In genomic region chr3:186870421-186871201, GRCh38 we compare ENCODE assay signal across 15 cellular contexts. TPM values are rescaled to one million over a fixed set of nuclear protein-coding genes. Genes with fewer than 3 reads are reported as not detected.
DNase-seq lines count a peak whose midpoint lies in the region; ATAC-seq, FAIRE-seq and TF ChIP-seq lines count a peak whose summit lies in the region.
"Had no signal": no experiment of that assay in that cellular context is flagged by ENCODE, and none has a peak within 500 bp of the region (broad histone marks: within the 10 kb centered on the region; RNA-seq: fewer than 3 reads in every experiment).

No MANE protein-coding gene starts in this region.

- H3K27me3 Mint-ChIP-seq in activated CD8-positive, alpha-beta memory T cell treated with anti-CD3 and anti-CD28 coated beads, Interleukin-2, amount 10 ng/mL, durations not matched to agents 7 days and 5 days: no peaks in the 10 kb centered on the region
- no peaks in the 10 kb centered on the region for H3K27me3 Mint-ChIP-seq in activated naive CD8-positive, alpha-beta T cell treated with anti-CD3 and anti-CD28 coated beads, Interleukin-2, amount 50 U/mL, for 24 hours
- no peaks in the 10 kb centered on the region for H3K27me3 Mint-ChIP-seq in naive thymus-derived CD4-positive, alpha-beta T cell

- intact Hi-C loops in naive thymus-derived CD4-positive, alpha-beta T cell (cut with micrococcal nuclease): no loop called here

- peak overlapping the region; percentile 14 for H3K27ac ChIP-seq in naive thymus-derived CD4-positive, alpha-beta T cell (ENCODE audit: low read depth, low read length)

- no peaks in the 10 kb centered on the region for H3K27me3 ChIP-seq in naive thymus-derived CD4-positive, alpha-beta T cell (ENCODE audit: control insufficient read depth in 2 of 2, insufficient read depth in 2 of 2, low read length in 2 of 2)

- peaks cover 0 to 18% of the 10 kb centered on the region in 2 donors for H3K4me1 ChIP-seq in naive thymus-derived CD4-positive, alpha-beta T cell (ENCODE audit: control insufficient read depth in 2 of 2, insufficient read depth in 2 of 2, low read length in 2 of 2)

- no peak overlapping the region for H3K4me3 ChIP-seq in naive thymus-derived CD4-positive, alpha-beta T cell (ENCODE audit: low read length)

- no peak for DNase-seq in activated CD8-positive, alpha-beta memory T cell treated with anti-CD3 and anti-CD28 coated beads, Interleukin-2, amount 10 ng/mL, durations not matched to agents 7 days and 5 days
- no peak for DNase-seq in activated CD8-positive, alpha-beta memory T cell treated with anti-CD3 and anti-CD28 coated beads for 24 hours
- no peak for DNase-seq in H54 (ENCODE audit: insufficient read length, low spot score)
- DNase-seq in activated naive CD8-positive, alpha-beta T cell treated with anti-CD3 and anti-CD28 coated beads, Interleukin-2, amount 50 U/mL, for 24 hours: no peak
- no peak for DNase-seq in naive thymus-derived CD4-positive, alpha-beta T cell
- DNase-seq: left colon, NCI-H2081, NCI-H510A treated with DMSO at 0.1 percent for 48 hours had no signal

- POLR2A ChIA-PET in naive thymus-derived CD4-positive, alpha-beta T cell (lab: Charles Lee): interaction anchor here (1.0 to 1.6 kb wide), 3 partner anchors 10 to 38 kb away, joined by 4 to 8 read pairs (median 4); no protein-coding TSS in a partner anchor

- no peak for ATAC-seq in activated CD8-positive, alpha-beta memory T cell treated with anti-CD3 and anti-CD28 coated beads, Interleukin-2, amount 10 ng/mL, durations not matched to agents 7 days and 5 days
- ATAC-seq in activated naive CD8-positive, alpha-beta T cell treated with anti-CD3 and anti-CD28 coated beads, Interleukin-2, amount 50 U/mL, for 24 hours: no peak
- ATAC-seq in naive thymus-derived CD4-positive, alpha-beta T cell: no peak
- ATAC-seq in activated CD4-positive, CD25-positive, alpha-beta regulatory T cell treated with anti-CD3 and anti-CD28 coated beads, Interleukin-2, amount 50 U/mL, for 24 hours: no peak
- ATAC-seq in HG02678 (IDR thresholded peaks at IDR 0.05; ENCODE audit: unreplicated experiment) (no peak), HG03439 (IDR thresholded peaks at IDR 0.05; ENCODE audit: unreplicated experiment) (no peak)
- ATAC-seq: left colon had no signal

- CTCF ChIA-PET in activated CD8-positive, alpha-beta memory T cell treated with anti-CD3 and anti-CD28 coated beads, Interleukin-2, amount 10 ng/mL, durations not matched to agents 7 days and 5 days (lab: Charles Lee): interaction anchor here (1.4 to 1.7 kb wide), 2 partner anchors 11 to 21 kb away, joined by 4 to 7 read pairs; no protein-coding TSS in a partner anchor
- CTCF ChIA-PET in naive thymus-derived CD4-positive, alpha-beta T cell (lab: Charles Lee): interaction anchor here (1.3 kb wide), 1 partner anchor 22 kb away, joined by 3 read pairs; no protein-coding TSS in a partner anchor

- H3K27ac Mint-ChIP-seq in activated CD8-positive, alpha-beta memory T cell treated with anti-CD3 and anti-CD28 coated beads, Interleukin-2, amount 10 ng/mL, durations not matched to agents 7 days and 5 days: peak overlapping the region; percentile 58
- peak overlapping the region; percentile 30 for H3K27ac Mint-ChIP-seq in activated naive CD8-positive, alpha-beta T cell treated with anti-CD3 and anti-CD28 coated beads, Interleukin-2, amount 50 U/mL, for 24 hours
- H3K27ac Mint-ChIP-seq in naive thymus-derived CD4-positive, alpha-beta T cell: peak overlapping the region in 8 of 9 donors; percentile 69 to 86 (median 79)
- H3K27ac Mint-ChIP-seq: IgD-negative memory B cell had no signal

- no peaks in the 10 kb centered on the region for H3K9me3 Mint-ChIP-seq in activated CD8-positive, alpha-beta memory T cell treated with anti-CD3 and anti-CD28 coated beads, Interleukin-2, amount 10 ng/mL, durations not matched to agents 7 days and 5 days (ENCODE audit: low read depth)
- H3K9me3 Mint-ChIP-seq in activated naive CD8-positive, alpha-beta T cell treated with anti-CD3 and anti-CD28 coated beads, Interleukin-2, amount 50 U/mL, for 24 hours: peaks cover 4% of the 10 kb centered on the region
- H3K9me3 Mint-ChIP-seq in naive thymus-derived CD4-positive, alpha-beta T cell: peaks cover 0 to 13% (median 0%) of the 10 kb centered on the region in 11 donors
- H3K9me3 Mint-ChIP-seq: IgD-negative memory B cell had no signal

- no peaks in the 10 kb centered on the region for H3K36me3 ChIP-seq in naive thymus-derived CD4-positive, alpha-beta T cell (ENCODE audit: control insufficient read depth in 2 of 3, insufficient read depth in 3 of 3, low read length in 3 of 3)

- H3K36me3 Mint-ChIP-seq in activated CD8-positive, alpha-beta memory T cell treated with anti-CD3 and anti-CD28 coated beads, Interleukin-2, amount 10 ng/mL, durations not matched to agents 7 days and 5 days: peaks cover 6% of the 10 kb centered on the region
- H3K36me3 Mint-ChIP-seq in activated naive CD8-positive, alpha-beta T cell treated with anti-CD3 and anti-CD28 coated beads, Interleukin-2, amount 50 U/mL, for 24 hours (ENCODE audit: low read depth): no peaks in the 10 kb centered on the region
- H3K36me3 Mint-ChIP-seq in naive thymus-derived CD4-positive, alpha-beta T cell: peaks cover 0 to 12% (median 0%) of the 10 kb centered on the region in 5 donors
- H3K36me3 Mint-ChIP-seq: IgD-negative memory B cell had no signal

- no peak for TF ChIP-seq POLR2A in H54 (IDR thresholded peaks at IDR 0.05; ENCODE audit: low read depth, low read length)

- H3K4me1 Mint-ChIP-seq in activated CD8-positive, alpha-beta memory T cell treated with anti-CD3 and anti-CD28 coated beads, Interleukin-2, amount 10 ng/mL, durations not matched to agents 7 days and 5 days: peaks cover 25% of the 10 kb centered on the region
- peaks cover 32% of the 10 kb centered on the region for H3K4me1 Mint-ChIP-seq in activated naive CD8-positive, alpha-beta T cell treated with anti-CD3 and anti-CD28 coated beads, Interleukin-2, amount 50 U/mL, for 24 hours
- peaks cover 17 to 30% (median 23%) of the 10 kb centered on the region in 7 donors for H3K4me1 Mint-ChIP-seq in naive thymus-derived CD4-positive, alpha-beta T cell

- H3K4me3 Mint-ChIP-seq in activated CD8-positive, alpha-beta memory T cell treated with anti-CD3 and anti-CD28 coated beads, Interleukin-2, amount 10 ng/mL, durations not matched to agents 7 days and 5 days: no peak overlapping the region
- H3K4me3 Mint-ChIP-seq in activated naive CD8-positive, alpha-beta T cell treated with anti-CD3 and anti-CD28 coated beads, Interleukin-2, amount 50 U/mL, for 24 hours: no peak overlapping the region
- H3K4me3 Mint-ChIP-seq in naive thymus-derived CD4-positive, alpha-beta T cell: peak overlapping the region; percentile 1 to 65 (median 33)

- H3K9me3 ChIP-seq in naive thymus-derived CD4-positive, alpha-beta T cell (ENCODE audit: control insufficient read depth in 2 of 3, low read length in 3 of 3): no peaks in the 10 kb centered on the region

- FAIRE-seq in H54 (lab: Jason Lieb, UNC): peak; percentile 41

RNA-seq across cellular contexts. Expression of gene ADIPOQ, which starts 28.1 kb away (rescaled TPM):
- total RNA-seq in activated CD8-positive, alpha-beta memory T cell treated with anti-CD3 and anti-CD28 coated beads, Interleukin-2, amount 10 ng/mL, durations not matched to agents 7 days and 5 days: not detected
- not detected for total RNA-seq in naive thymus-derived CD4-positive, alpha-beta T cell
- not detected for polyA plus RNA-seq in naive thymus-derived CD4-positive, alpha-beta T cell
- total RNA-seq: fibroblast of villous mesenchyme, myocyte, SK-MEL-5 had no signal
- polyA plus RNA-seq: IgD-negative memory B cell had no signal

RNA-seq across cellular contexts. Expression of gene ST6GAL1, which starts 59.7 kb away (rescaled TPM):
- 100 to 1,000 TPM in 1 of 2 experiments, 10 to 100 TPM in 1; 77.9 to 102 TPM for total RNA-seq in activated CD8-positive, alpha-beta memory T cell treated with anti-CD3 and anti-CD28 coated beads, Interleukin-2, amount 10 ng/mL, durations not matched to agents 7 days and 5 days
- total RNA-seq in naive thymus-derived CD4-positive, alpha-beta T cell: 100 to 1,000 TPM; 115 to 264 (median 160) TPM
- 100 to 1,000 TPM; 214 to 313 TPM for polyA plus RNA-seq in naive thymus-derived CD4-positive, alpha-beta T cell

Comparison
In these comparisons a context has a peak if more than half of its experiments do, and no peak if none do; other contexts are left out.
1. H3K4me3 Mint-ChIP-seq: peak in naive thymus-derived CD4-positive, alpha-beta T cell (10 of 10); none in activated CD8-positive, alpha-beta memory T cell treated with anti-CD3 and anti-CD28 coated beads, Interleukin-2, amount 10 ng/mL, durations not matched to agents 7 days and 5 days (single experiment) and activated naive CD8-positive, alpha-beta T cell treated with anti-CD3 and anti-CD28 coated beads, Interleukin-2, amount 50 U/mL, for 24 hours (single experiment).
2. Peak in every context shown above with its lines, with median percentiles within 50 percentile points of each other: H3K27ac Mint-ChIP-seq.